In the genomic region with DNA sequence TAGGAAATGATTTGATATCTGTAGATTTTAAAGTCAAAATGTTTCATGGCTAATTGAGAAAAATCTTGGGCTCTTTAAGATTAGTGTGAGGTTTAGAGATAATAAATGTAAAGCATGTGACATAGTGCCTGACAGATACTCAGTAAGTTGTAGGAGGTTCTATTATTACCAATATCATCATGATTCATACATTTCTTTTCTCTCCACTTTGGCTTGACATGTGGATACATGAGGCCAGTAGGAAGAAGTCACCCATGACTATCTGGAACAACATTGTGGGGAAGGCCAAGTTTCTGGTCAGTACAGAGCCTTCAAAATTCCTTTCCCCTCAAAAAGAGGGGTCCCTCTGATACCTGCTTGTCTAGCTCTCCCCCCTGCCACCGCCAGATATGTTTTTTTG, we compare ENCODE assay signal across 24 cellular contexts.
"Had no signal": no experiment of that assay in that cellular context is flagged by ENCODE, and none has a peak within 500 bp of the region (broad histone marks: within the 10 kb centered on the region; RNA-seq: fewer than 3 reads in every experiment).

No MANE protein-coding gene starts in this region.

- H3K9me3 Mint-ChIP-seq: activated naive CD4-positive, alpha-beta T cell treated with anti-CD3 and anti-CD28 coated beads for 36 hours; activated T-cell treated with anti-CD3 and anti-CD28 coated beads, Interleukin-2, amount 50 U/mL, for 4 hours; brain; central memory CD8-positive, alpha-beta T cell; naive thymus-derived CD8-positive, alpha-beta T cell; T-cell had no signal

- H3K4me3 ChIP-seq: coronary artery, left ventricle myocardium inferior, sigmoid colon, vagina had no signal

- H3K27me3 ChIP-seq: neutrophil, sigmoid colon, vagina had no signal

- H3K9me3 ChIP-seq: left ventricle myocardium inferior, neutrophil, sigmoid colon, vagina had no signal

- H3K27ac Mint-ChIP-seq: activated naive CD4-positive, alpha-beta T cell treated with anti-CD3 and anti-CD28 coated beads for 36 hours; brain; naive thymus-derived CD8-positive, alpha-beta T cell; T-cell had no signal

- H3K36me3 Mint-ChIP-seq: naive thymus-derived CD8-positive, alpha-beta T cell; T-cell had no signal

- H3K27me3 Mint-ChIP-seq: brain; central memory CD8-positive, alpha-beta T cell had no signal

- DNase-seq: activated CD4-positive, alpha-beta T cell treated with anti-CD3 and anti-CD28 coated beads, Interleukin-2, amount 50 U/mL, for 1 hour; activated CD4-positive, CD25-positive, alpha-beta regulatory T cell treated with anti-CD3 and anti-CD28 coated beads, Interleukin-2, amount 50 U/mL, for 72 hours; activated CD8-positive, alpha-beta memory T cell treated with anti-CD3 and anti-CD28 coated beads, Interleukin-2, amount 50 U/mL, for 4 hours; activated naive CD4-positive, alpha-beta T cell treated with anti-CD3 and anti-CD28 coated beads for 36 hours; activated T-cell treated with anti-CD3 and anti-CD28 coated beads, Interleukin-2, amount 50 U/mL, for 4 hours; foreskin fibroblast; glutamatergic neuron; hippocampal formation; islet precursor cell; left ventricle myocardium inferior; naive thymus-derived CD8-positive, alpha-beta T cell; sigmoid colon; stimulated activated CD4-positive, alpha-beta T cell treated with anti-CD3 and anti-CD28 coated beads, Interleukin-12 subunit alpha, Interleukin-12 subunit beta, amount 100 ng/mL, for 4 hours; stimulated activated CD4-positive, alpha-beta T cell treated with anti-CD3 and anti-CD28 coated beads, Interleukin-1b, Interleukin-23, amount 100 ng/mL, for 48 hours; stimulated activated naive CD8-positive, alpha-beta T cell treated with anti-CD3 and anti-CD28 coated beads, Interleukin-15, Interleukin-2, amounts not matched to agents 100 U/mL and 50 U/mL, for 24 hours; substantia nigra; T-cell; trophoblast cell had no signal

- H3K4me1 ChIP-seq: left ventricle myocardium inferior, sigmoid colon, vagina had no signal

- ATAC-seq: activated T-cell treated with anti-CD3 and anti-CD28 coated beads, Interleukin-2, amount 50 U/mL, for 4 hours; naive thymus-derived CD8-positive, alpha-beta T cell; SK-N-SH treated with all-trans-retinoic acid at 6 μM for 48 hours; stimulated activated naive CD8-positive, alpha-beta T cell treated with anti-CD3 and anti-CD28 coated beads, Interleukin-15, Interleukin-2, amounts not matched to agents 100 U/mL and 50 U/mL, for 24 hours; T-cell had no signal

- H3K4me1 Mint-ChIP-seq: central memory CD8-positive, alpha-beta T cell; T-cell had no signal

- H3K36me3 ChIP-seq: left ventricle myocardium inferior, neutrophil, sigmoid colon, vagina had no signal

- H3K27ac ChIP-seq: coronary artery, left ventricle myocardium inferior, neutrophil, sigmoid colon, vagina had no signal

- H3K4me3 Mint-ChIP-seq: activated naive CD4-positive, alpha-beta T cell treated with anti-CD3 and anti-CD28 coated beads for 36 hours; activated T-cell treated with anti-CD3 and anti-CD28 coated beads, Interleukin-2, amount 50 U/mL, for 4 hours; brain; central memory CD8-positive, alpha-beta T cell; naive thymus-derived CD8-positive, alpha-beta T cell; T-cell had no signal
